8 cellular contexts compared by ENCODE assay signal in genomic region chr2:44480068-44480467, GRCh38.
"Had no signal": no experiment of that assay in that cellular context is flagged by ENCODE, and none has a peak within 500 bp of the region (broad histone marks: within the 10 kb centered on the region; RNA-seq: fewer than 3 reads in every experiment).

No MANE protein-coding gene starts in this region.

- H3K27me3 Mint-ChIP-seq: activated CD4-positive, alpha-beta memory T cell treated with anti-CD3 and anti-CD28 coated beads, Interleukin-2, amount 10 ng/mL, durations not matched to agents 7 days and 5 days; naive thymus-derived CD8-positive, alpha-beta T cell; stimulated activated naive B cell treated with anti-CD40 and anti-IgM and Interleukin-4, amounts not matched to agents 10 μg/mL and 1 μg/mL and 100 μg/mL, for 72 hours had no signal

- H3K27me3 ChIP-seq: dorsolateral prefrontal cortex, esophagus muscularis mucosa, left lung had no signal

- H3K36me3 ChIP-seq: esophagus muscularis mucosa, left lung had no signal

- DNase-seq: aorta, left lung had no signal

- H3K9me3 Mint-ChIP-seq: activated CD4-positive, alpha-beta memory T cell treated with anti-CD3 and anti-CD28 coated beads, Interleukin-2, amount 10 ng/mL, durations not matched to agents 7 days and 5 days; naive thymus-derived CD8-positive, alpha-beta T cell; stimulated activated naive B cell treated with anti-CD40 and anti-IgM and Interleukin-4, amounts not matched to agents 10 μg/mL and 1 μg/mL and 100 μg/mL, for 72 hours had no signal

- H3K9me3 ChIP-seq: esophagus muscularis mucosa, left lung, mucosa of descending colon had no signal

- H3K27ac ChIP-seq: dorsolateral prefrontal cortex, esophagus muscularis mucosa, left lung had no signal

- H3K4me3 ChIP-seq: esophagus muscularis mucosa, left lung, mucosa of descending colon had no signal

- H3K4me1 ChIP-seq: esophagus muscularis mucosa, left lung had no signal

- H3K27ac Mint-ChIP-seq: activated CD4-positive, alpha-beta memory T cell treated with anti-CD3 and anti-CD28 coated beads, Interleukin-2, amount 10 ng/mL, durations not matched to agents 7 days and 5 days; stimulated activated naive B cell treated with anti-CD40 and anti-IgM and Interleukin-4, amounts not matched to agents 10 μg/mL and 1 μg/mL and 100 μg/mL, for 72 hours had no signal

- H3K4me1 Mint-ChIP-seq: stimulated activated naive B cell treated with anti-CD40 and anti-IgM and Interleukin-4, amounts not matched to agents 10 μg/mL and 1 μg/mL and 100 μg/mL, for 72 hours had no signal

- H3K4me3 Mint-ChIP-seq: activated CD4-positive, alpha-beta memory T cell treated with anti-CD3 and anti-CD28 coated beads, Interleukin-2, amount 10 ng/mL, durations not matched to agents 7 days and 5 days; naive thymus-derived CD8-positive, alpha-beta T cell; stimulated activated naive B cell treated with anti-CD40 and anti-IgM and Interleukin-4, amounts not matched to agents 10 μg/mL and 1 μg/mL and 100 μg/mL, for 72 hours had no signal
